Comparison of ENCODE assay signal across 8 cellular contexts in genomic region chrX:71911731-71912050, GRCh38. TPM values are rescaled to one million over a fixed set of nuclear protein-coding genes. Genes with fewer than 3 reads are reported as not detected.
A peak's percentile ranks its signal among the peaks of the same experiment; 100 is the strongest.
DNase-seq lines count a peak whose midpoint lies in the region; ATAC-seq and TF ChIP-seq lines count a peak whose summit lies in the region.
"Had no signal": no experiment of that assay in that cellular context is flagged by ENCODE, and none has a peak within 500 bp of the region (broad histone marks: within the 10 kb centered on the region; RNA-seq: fewer than 3 reads in every experiment).

No MANE protein-coding gene starts in this region.

- TF ChIP-seq POLR2A in spleen (IDR thresholded peaks at IDR 0.05) = no peak

- H3K9me2 ChIP-seq in GM23248 (ENCODE audit: insufficient read depth) = no peaks in the 10 kb centered on the region

- in situ Hi-C loops in GM23248 (cut with MboI) = no loop called here

- no peaks in the 10 kb centered on the region for H3K36me3 Mint-ChIP-seq in activated naive CD8-positive, alpha-beta T cell treated with anti-CD3 and anti-CD28 coated beads, Interleukin-2, amount 50 U/mL, for 24 hours (ENCODE audit: low read depth)

- peak overlapping the region; percentile 75 for H2AFZ ChIP-seq in GM23248

- H3K4me1 ChIP-seq in GM23248 (ENCODE audit: insufficient read depth) = no peaks in the 10 kb centered on the region
- H3K4me1 ChIP-seq in iPS DF 6.9 (ENCODE audit: control insufficient read depth, insufficient read depth, low read length) = peaks cover 3% of the 10 kb centered on the region
- H3K4me1 ChIP-seq in spleen = peaks cover 0 to 20% (median 10%) of the 10 kb centered on the region in 6 donors

- peak overlapping the region; percentile 8 for H3K4me3 Mint-ChIP-seq in activated naive CD8-positive, alpha-beta T cell treated with anti-CD3 and anti-CD28 coated beads, Interleukin-2, amount 50 U/mL, for 24 hours

- no peaks in the 10 kb centered on the region for H3K36me3 ChIP-seq in GM23248 (ENCODE audit: low read depth)
- H3K36me3 ChIP-seq in iPS DF 6.9 (ENCODE audit: control insufficient read depth, insufficient read depth, low read length) = peaks cover 2% of the 10 kb centered on the region; the same call in 1 of the 2 replicates
- no peaks in the 10 kb centered on the region for H3K36me3 ChIP-seq in spleen

- H3K9me3 ChIP-seq in GM23248 (ENCODE audit: low read depth) (no peaks in the 10 kb centered on the region), iPS DF 6.9 (ENCODE audit: control insufficient read depth, insufficient read depth, low read length) (no peaks in the 10 kb centered on the region), spleen (no peaks in the 10 kb centered on the region)

- peak; percentile 47 for DNase-seq in GM23248
- DNase-seq in activated naive CD8-positive, alpha-beta T cell treated with anti-CD3 and anti-CD28 coated beads, Interleukin-2, amount 50 U/mL, for 24 hours = no peak
- DNase-seq in iPS DF 6.9 (ENCODE audit: low read depth, low spot score) = no peak
- DNase-seq in spleen = no peak
- DNase-seq in GM10266 (ENCODE audit: extremely low spot score) = no peak

- ATAC-seq in activated naive CD8-positive, alpha-beta T cell treated with anti-CD3 and anti-CD28 coated beads, Interleukin-2, amount 50 U/mL, for 24 hours = no peak
- ATAC-seq in GM21825 (IDR thresholded peaks at IDR 0.05; ENCODE audit: unreplicated experiment) = no peak
- no peak for ATAC-seq in GM18511 (IDR thresholded peaks at IDR 0.05; ENCODE audit: unreplicated experiment)

- no peaks in the 10 kb centered on the region for H3K9me3 Mint-ChIP-seq in activated naive CD8-positive, alpha-beta T cell treated with anti-CD3 and anti-CD28 coated beads, Interleukin-2, amount 50 U/mL, for 24 hours

- intact Hi-C loops in spleen (cut with DNase I; ENCODE audit: low total_unique reads) = no loop called here

- H3K27me3 ChIP-seq in GM23248 (replicated peaks; ENCODE audit: insufficient read depth) = no peaks in the 10 kb centered on the region
- H3K27me3 ChIP-seq in iPS DF 6.9 (ENCODE audit: control insufficient read depth, insufficient read depth, low read length) = no peaks in the 10 kb centered on the region
- H3K27me3 ChIP-seq in spleen (replicated peaks in 1 of 7) = peaks cover 0 to 69% (median 28%) of the 10 kb centered on the region in 7 donors

- no peak overlapping the region for H3K27ac Mint-ChIP-seq in activated naive CD8-positive, alpha-beta T cell treated with anti-CD3 and anti-CD28 coated beads, Interleukin-2, amount 50 U/mL, for 24 hours

- WGBS in GM23248 (ENCODE audit: low coverage in 1 of 2, low lambda C conversion rate in 2 of 2, missing lambda C conversion rate in 2 of 2), 2 experiments = 3 to 5% methylated on average over 19 to 22 of the region's 29 CpGs
- no CpG with 5 or more reads among the region's 29 CpGs for WGBS in iPS DF 6.9 (ENCODE audit: insufficient coverage, insufficient read length)
- WGBS in spleen, 5 donors = 1 to 53% (median 10%) methylated on average over 2 to 29 of the region's 29 CpGs

- H3K79me2 ChIP-seq in GM23248 (ENCODE audit: insufficient read depth) = no peaks in the 10 kb centered on the region

- H3K27me3 Mint-ChIP-seq in activated naive CD8-positive, alpha-beta T cell treated with anti-CD3 and anti-CD28 coated beads, Interleukin-2, amount 50 U/mL, for 24 hours = peaks cover 61% of the 10 kb centered on the region

- no peaks in the 10 kb centered on the region for H4K20me1 ChIP-seq in GM23248 (ENCODE audit: insufficient read depth)

- H3K4me2 ChIP-seq in GM23248 (ENCODE audit: unreplicated experiment) = peak overlapping the region; percentile 20

- peak overlapping the region; percentile 73 for H3K4me3 ChIP-seq in GM23248
- H3K4me3 ChIP-seq in iPS DF 6.9 (ENCODE audit: low read length) = peak overlapping the region; percentile 90
- H3K4me3 ChIP-seq in spleen = peak overlapping the region in 6 of 8 donors; percentile 19 to 67 (median 33)
- H3K4me3 ChIP-seq: K562 had no signal

- H3K9ac ChIP-seq in GM23248 = peak overlapping the region; percentile 55; the same call in 1 of the 2 replicates

- no peaks in the 10 kb centered on the region for H3F3A ChIP-seq in GM23248 (ENCODE audit: insufficient read depth)

- peaks cover 2% of the 10 kb centered on the region for H3K4me1 Mint-ChIP-seq in activated naive CD8-positive, alpha-beta T cell treated with anti-CD3 and anti-CD28 coated beads, Interleukin-2, amount 50 U/mL, for 24 hours

- no peak overlapping the region for H3K27ac ChIP-seq in GM23248
- no peak overlapping the region for H3K27ac ChIP-seq in iPS DF 6.9 (ENCODE audit: low read length)
- H3K27ac ChIP-seq in spleen = no peak overlapping the region

- TF ChIP-seq CTCF in spleen (IDR thresholded peaks at IDR 0.05 in 8 of 11, conservative IDR thresholded peaks at IDR 0.05 in 3 of 11) (no peak), GM10266 (IDR thresholded peaks at IDR 0.05; ENCODE audit: control insufficient read depth, insufficient read depth, low read depth, missing control alignments) (no peak)

RNA-seq across cellular contexts. Expression of gene NHSL2, which starts 1.0 kb away (rescaled TPM):
- 3.2 and 4.7 TPM in 2 replicates for total RNA-seq in GM23248 (2014; rRNA removed; shearing (Covaris generic))
- polyA plus RNA-seq in GM23248 (2016; fragmentation: Nextera tagmentation; extraction: Ambion mirVana) (5.3 and 6.5 TPM in 2 replicates), spleen (under 1 TPM; 0.24 to 0.77 (median 0.41) TPM)
- 10 to 100 TPM in 5 of 7 donors, 1 to 10 TPM in 2; 8.9 to 20.8 (median 11.6) TPM for total RNA-seq in spleen
- polyA plus RNA-seq: K562 had no signal

Comparison
In these comparisons a context has a peak if more than half of its experiments do, and no peak if none do; other contexts are left out.
1. H3K4me3 ChIP-seq: peak in every context shown above with its lines; median percentile 90 in iPS DF 6.9; 73 in GM23248; 33 in spleen.